Comparison of ENCODE assay signal across 1 cellular context in the genomic region with DNA sequence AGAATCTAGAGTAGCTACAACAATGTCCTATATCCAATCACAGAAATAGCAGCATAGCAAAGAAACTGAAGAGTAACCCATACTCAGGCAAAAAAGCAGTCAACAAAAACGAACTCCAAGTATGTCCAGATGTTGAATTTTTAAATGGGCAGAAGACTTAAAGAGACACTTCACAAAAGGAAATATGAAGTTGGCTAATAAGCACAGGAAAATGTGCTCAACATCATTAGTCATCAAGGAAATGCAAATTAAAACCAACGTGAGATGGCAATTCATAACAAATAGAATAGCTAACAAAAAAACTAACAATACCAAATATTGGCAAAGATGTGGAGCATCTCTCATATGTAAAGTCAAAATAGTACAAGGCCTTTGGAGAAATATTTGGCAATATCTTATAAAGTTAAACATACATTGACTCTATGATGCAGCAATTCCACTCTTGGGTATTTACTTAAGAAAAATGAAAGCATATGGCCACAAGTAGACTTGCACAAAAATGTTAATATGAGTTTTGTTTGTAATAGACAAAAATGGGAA.
TF ChIP-seq lines count a peak whose summit lies in the region.

No MANE protein-coding gene starts in this region.

TF ChIP-seq in IMR-90, 13 proteins besides CTCF, POLR2A, EP300 and RAD21:
- no peak for TF ChIP-seq CHD1 (IDR thresholded peaks at IDR 0.05; ENCODE audit: low read depth, low read length)
- no peak for TF ChIP-seq NFE2L2 (IDR thresholded peaks at IDR 0.05; ENCODE audit: low read depth, low read length)
- no peak for TF ChIP-seq FOS (IDR thresholded peaks at IDR 0.05; ENCODE audit: low read depth, low read length)
- TF ChIP-seq CEBPB (IDR thresholded peaks at IDR 0.05; ENCODE audit: low read depth, low read length): no peak
- TF ChIP-seq RFX5 (IDR thresholded peaks at IDR 0.05; ENCODE audit: low read depth, low read length): no peak
- TF ChIP-seq, protein P1, sequence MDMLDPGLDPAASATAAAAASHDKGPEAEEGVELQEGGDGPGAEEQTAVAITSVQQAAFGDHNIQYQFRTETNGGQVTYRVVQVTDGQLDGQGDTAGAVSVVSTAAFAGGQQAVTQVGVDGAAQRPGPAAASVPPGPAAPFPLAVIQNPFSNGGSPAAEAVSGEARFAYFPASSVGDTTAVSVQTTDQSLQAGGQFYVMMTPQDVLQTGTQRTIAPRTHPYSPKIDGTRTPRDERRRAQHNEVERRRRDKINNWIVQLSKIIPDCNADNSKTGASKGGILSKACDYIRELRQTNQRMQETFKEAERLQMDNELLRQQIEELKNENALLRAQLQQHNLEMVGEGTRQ (IDR thresholded peaks at IDR 0.05; ENCODE audit: low read depth, low read length): no peak
- TF ChIP-seq BHLHE40 (IDR thresholded peaks at IDR 0.05; ENCODE audit: low read depth, low read length): no peak
- TF ChIP-seq, protein P2, sequence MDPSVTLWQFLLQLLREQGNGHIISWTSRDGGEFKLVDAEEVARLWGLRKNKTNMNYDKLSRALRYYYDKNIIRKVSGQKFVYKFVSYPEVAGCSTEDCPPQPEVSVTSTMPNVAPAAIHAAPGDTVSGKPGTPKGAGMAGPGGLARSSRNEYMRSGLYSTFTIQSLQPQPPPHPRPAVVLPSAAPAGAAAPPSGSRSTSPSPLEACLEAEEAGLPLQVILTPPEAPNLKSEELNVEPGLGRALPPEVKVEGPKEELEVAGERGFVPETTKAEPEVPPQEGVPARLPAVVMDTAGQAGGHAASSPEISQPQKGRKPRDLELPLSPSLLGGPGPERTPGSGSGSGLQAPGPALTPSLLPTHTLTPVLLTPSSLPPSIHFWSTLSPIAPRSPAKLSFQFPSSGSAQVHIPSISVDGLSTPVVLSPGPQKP (IDR thresholded peaks at IDR 0.05; ENCODE audit: borderline replicate concordance, low read depth, low read length): no peak
- no peak for TF ChIP-seq MXI1 (IDR thresholded peaks at IDR 0.05; ENCODE audit: borderline replicate concordance, low read depth, low read length)
- TF ChIP-seq RCOR1 (IDR thresholded peaks at IDR 0.05; ENCODE audit: insufficient replicate concordance, low read length): no peak
- no peak for TF ChIP-seq MAZ (IDR thresholded peaks at IDR 0.05; ENCODE audit: borderline replicate concordance, low read depth, low read length)
